7 cellular contexts compared by ENCODE assay signal in genomic region chr18:48023334-48024008, GRCh38.
DNase-seq lines count a peak whose midpoint lies in the region; ATAC-seq and TF ChIP-seq lines count a peak whose summit lies in the region.

No MANE protein-coding gene starts in this region.

- in situ Hi-C loops in G401 (cut with HindIII; ENCODE audit: low sequenced_read_pairs) = no loop called here

- DNase-seq in G401 (ENCODE audit: low spot score) = peak; percentile 29
- DNase-seq in RWPE1 (ENCODE audit: low spot score) = peak; percentile 63
- DNase-seq in epithelial cell of proximal tubule (ENCODE audit: low read depth) = no peak
- no peak for DNase-seq in omental fat pad (ENCODE audit: low spot score)

- CTCF ChIA-PET in RWPE1 (lab: Yijun Ruan, JAX) = interaction anchor here (0.6 kb wide), 1 partner anchor 421 kb away, joined by 3 read pairs; no protein-coding TSS in a partner anchor

- H3K4me3 ChIP-seq in epithelial cell of proximal tubule (ENCODE audit: low read depth, low read length) = no peak overlapping the region

- ATAC-seq in omental fat pad (ENCODE audit: low FRiP score) = peak; percentile 40
- no peak for ATAC-seq in GM18520 (IDR thresholded peaks at IDR 0.05; ENCODE audit: unreplicated experiment)
- ATAC-seq in HG02938 (IDR thresholded peaks at IDR 0.05; ENCODE audit: unreplicated experiment) = no peak

- POLR2A ChIA-PET in RWPE1 (lab: Yijun Ruan, JAX; ENCODE audit: low non-redundant PET) = no interaction called here

- peak; percentile 77 for TF ChIP-seq CTCF in LNCAP (IDR thresholded peaks at IDR 0.05)
- peak; percentile 66 for TF ChIP-seq CTCF in RWPE1 (conservative IDR thresholded peaks at IDR 0.05; ENCODE audit: low read depth)
- TF ChIP-seq CTCF in epithelial cell of proximal tubule (conservative IDR thresholded peaks at IDR 0.05; ENCODE audit: low read depth, low read length) = peak; percentile 74
- no peak for TF ChIP-seq CTCF in omental fat pad (IDR thresholded peaks at IDR 0.05)

- peak overlapping the region; percentile 75 for H3K27ac ChIP-seq in RWPE1

Comparison
In these comparisons a context has a peak if more than half of its experiments do, and no peak if none do; other contexts are left out.
1. DNase-seq: peak in G401 (single experiment) and RWPE1 (single experiment); none in epithelial cell of proximal tubule (single experiment) and omental fat pad (single experiment).
2. CTCF ChIP-seq: peak in LNCAP (single experiment), RWPE1 (single experiment) and epithelial cell of proximal tubule (single experiment); none in omental fat pad (0 of 3).